In genomic region chr11:120708511-120709183, GRCh38 we compare ENCODE assay signal across 23 cellular contexts.
"Had no signal": no experiment of that assay in that cellular context is flagged by ENCODE, and none has a peak within 500 bp of the region (broad histone marks: within the 10 kb centered on the region; RNA-seq: fewer than 3 reads in every experiment).

No MANE protein-coding gene starts in this region.

- H3K9me3 Mint-ChIP-seq: T-helper 1 cell treated with Interleukin-12 subunit alpha and Interleukin-12 subunit beta and Interleukin-4 antibody, amounts not matched to agents 30 μg/mL and 1 μg/mL, for 36 hours had no signal

- ATAC-seq: activated CD4-positive, CD25-positive, alpha-beta regulatory T cell treated with anti-CD3 and anti-CD28 coated beads, Interleukin-2, amount 50 U/mL, for 24 hours; activated CD8-positive, alpha-beta T cell treated with anti-CD3 and anti-CD28 coated beads for 36 hours; Panc1 had no signal

- H3K4me3 Mint-ChIP-seq: activated CD8-positive, alpha-beta T cell treated with anti-CD3 and anti-CD28 coated beads for 36 hours; activated naive CD8-positive, alpha-beta T cell; activated T-cell treated with anti-CD3 and anti-CD28 coated beads, Interleukin-2, amount 50 U/mL, for 24 hours; IgD-negative memory B cell; T-helper 1 cell treated with Interleukin-12 subunit alpha and Interleukin-12 subunit beta and Interleukin-4 antibody, amounts not matched to agents 30 μg/mL and 1 μg/mL, for 36 hours had no signal

- H3K27me3 ChIP-seq: brain microvascular endothelial cell had no signal

- H3K27ac Mint-ChIP-seq: activated CD8-positive, alpha-beta T cell treated with anti-CD3 and anti-CD28 coated beads for 36 hours; activated naive CD8-positive, alpha-beta T cell; activated T-cell treated with anti-CD3 and anti-CD28 coated beads, Interleukin-2, amount 50 U/mL, for 24 hours; T-helper 1 cell treated with Interleukin-12 subunit alpha and Interleukin-12 subunit beta and Interleukin-4 antibody, amounts not matched to agents 30 μg/mL and 1 μg/mL, for 36 hours had no signal

- H3K36me3 ChIP-seq: brain microvascular endothelial cell, cardiac muscle cell had no signal

- DNase-seq: activated CD4-positive, alpha-beta T cell treated with anti-CD3 and anti-CD28 coated beads for 4 hours; activated CD8-positive, alpha-beta T cell treated with anti-CD3 and anti-CD28 coated beads for 36 hours; activated effector memory CD4-positive, alpha-beta T cell treated with anti-CD3 and anti-CD28 coated beads, Interleukin-2, amount 50 U/mL, for 16 hours; activated naive CD4-positive, alpha-beta T cell treated with Interleukin-2 at 50 U/mL for 16 hours; activated T-cell treated with anti-CD3 and anti-CD28 coated beads, Interleukin-2, amount 50 U/mL, for 24 hours; brain microvascular endothelial cell; KG1; NCI-H1048; NCI-H146; NCI-H187 treated with DMSO at 0.1 percent for 48 hours; NCI-H446 treated with DMSO at 0.1 percent for 48 hours; NCI-H524 treated with DMSO at 0.1 percent for 48 hours; NCI-H748 treated with DMSO at 0.1 percent for 48 hours; NK-92 treated with Interleukin-12 subunit alpha and Interleukin-12 subunit beta, amount 100 ng/mL, for 24 hours; OCI-M1; SHP77 treated with DMSO at 0.1 percent for 48 hours had no signal

- H3K27me3 Mint-ChIP-seq: IgD-negative memory B cell had no signal

- H3K27ac ChIP-seq: brain microvascular endothelial cell, cardiac muscle cell, RWPE1 had no signal

- H3K36me3 Mint-ChIP-seq: activated naive CD8-positive, alpha-beta T cell; IgD-negative memory B cell had no signal

- H3K4me3 ChIP-seq: cardiac muscle cell had no signal
